In the genomic region with DNA sequence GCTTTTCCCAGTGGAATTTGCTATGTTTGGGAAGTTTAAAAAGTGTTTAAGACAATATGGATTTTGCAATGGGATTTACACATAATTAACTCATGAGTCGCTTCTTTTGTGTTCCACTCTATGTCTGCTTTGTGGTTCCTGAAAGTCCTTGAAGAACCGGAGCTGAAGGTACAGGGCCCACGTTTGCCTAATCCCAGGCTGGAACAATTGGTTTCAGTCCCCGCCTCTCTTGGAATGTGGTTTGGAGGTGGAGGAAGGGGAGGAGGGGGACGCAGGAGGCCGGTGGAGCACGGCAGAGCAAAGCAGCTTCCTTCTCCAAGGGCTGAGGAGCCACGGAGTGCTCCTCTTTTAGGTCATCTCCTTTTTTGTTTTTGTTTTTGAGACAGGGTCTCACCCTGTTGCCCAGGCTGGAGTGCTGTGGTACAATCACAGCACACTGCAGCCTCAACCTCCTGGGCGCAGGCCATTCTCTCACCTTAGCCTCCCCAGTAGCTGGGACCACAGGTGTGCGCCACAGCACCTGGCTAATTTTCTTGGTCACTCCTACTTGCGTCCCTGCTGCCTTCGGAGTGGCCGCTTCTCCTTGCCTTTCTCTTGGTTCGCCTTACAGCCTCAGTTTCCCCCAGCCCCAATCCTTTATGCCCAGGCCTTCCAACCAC, we compare ENCODE assay signal across 1 cellular context.
TF ChIP-seq lines count a peak whose summit lies in the region.

No MANE protein-coding gene starts in this region.

TF ChIP-seq in HepG2, 621 proteins besides CTCF, POLR2A, EP300 and RAD21 (continued from another document and continues in another):
- no peak for TF ChIP-seq RERE (CRISPR knock-in tag; IDR thresholded peaks at IDR 0.05; ENCODE audit: low read depth)
- TF ChIP-seq ERF (CRISPR knock-in tag; IDR thresholded peaks at IDR 0.05), result peak; percentile 47; the same call in 1 of the 2 replicates
- TF ChIP-seq, protein P1, sequence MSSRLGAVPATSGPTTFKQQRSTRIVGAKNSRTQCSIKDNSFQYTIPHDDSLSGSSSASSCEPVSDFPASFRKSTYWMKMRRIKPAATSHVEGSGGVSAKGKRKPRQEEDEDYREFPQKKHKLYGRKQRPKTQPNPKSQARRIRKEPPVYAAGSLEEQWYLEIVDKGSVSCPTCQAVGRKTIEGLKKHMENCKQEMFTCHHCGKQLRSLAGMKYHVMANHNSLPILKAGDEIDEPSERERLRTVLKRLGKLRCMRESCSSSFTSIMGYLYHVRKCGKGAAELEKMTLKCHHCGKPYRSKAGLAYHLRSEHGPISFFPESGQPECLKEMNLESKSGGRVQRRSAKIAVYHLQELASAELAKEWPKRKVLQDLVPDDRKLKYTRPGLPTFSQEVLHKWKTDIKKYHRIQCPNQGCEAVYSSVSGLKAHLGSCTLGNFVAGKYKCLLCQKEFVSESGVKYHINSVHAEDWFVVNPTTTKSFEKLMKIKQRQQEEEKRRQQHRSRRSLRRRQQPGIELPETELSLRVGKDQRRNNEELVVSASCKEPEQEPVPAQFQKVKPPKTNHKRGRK (CRISPR knock-in tag; IDR thresholded peaks at IDR 0.05), result peak; percentile 71; the same call in 1 of the 2 replicates
- peak; percentile 16; the same call in 1 of the 2 replicates for TF ChIP-seq ZNF253 (CRISPR knock-in tag; IDR thresholded peaks at IDR 0.05; ENCODE audit: borderline replicate concordance)
- peak; percentile 68; the same call in 1 of the 2 replicates for TF ChIP-seq CBX5 (CRISPR knock-in tag; IDR thresholded peaks at IDR 0.05; ENCODE audit: borderline replicate concordance)
- TF ChIP-seq SNAI1 (CRISPR knock-in tag; IDR thresholded peaks at IDR 0.05; ENCODE audit: borderline replicate concordance), result no peak
- peak; percentile 77 for TF ChIP-seq HMG20A (CRISPR knock-in tag; IDR thresholded peaks at IDR 0.05; ENCODE audit: borderline replicate concordance)
- TF ChIP-seq ARID4A (CRISPR knock-in tag; IDR thresholded peaks at IDR 0.05; ENCODE audit: borderline replicate concordance), result no peak
- TF ChIP-seq, protein P2, sequence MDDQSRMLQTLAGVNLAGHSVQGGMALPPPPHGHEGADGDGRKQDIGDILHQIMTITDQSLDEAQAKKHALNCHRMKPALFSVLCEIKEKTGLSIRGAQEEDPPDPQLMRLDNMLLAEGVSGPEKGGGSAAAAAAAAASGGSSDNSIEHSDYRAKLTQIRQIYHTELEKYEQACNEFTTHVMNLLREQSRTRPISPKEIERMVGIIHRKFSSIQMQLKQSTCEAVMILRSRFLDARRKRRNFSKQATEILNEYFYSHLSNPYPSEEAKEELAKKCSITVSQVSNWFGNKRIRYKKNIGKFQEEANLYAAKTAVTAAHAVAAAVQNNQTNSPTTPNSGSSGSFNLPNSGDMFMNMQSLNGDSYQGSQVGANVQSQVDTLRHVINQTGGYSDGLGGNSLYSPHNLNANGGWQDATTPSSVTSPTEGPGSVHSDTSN (CRISPR knock-in tag; IDR thresholded peaks at IDR 0.05; ENCODE audit: borderline replicate concordance), result no peak
- TF ChIP-seq EHMT2 (IDR thresholded peaks at IDR 0.05; ENCODE audit: borderline replicate concordance, low read depth, low read length), result no peak
- no peak for TF ChIP-seq IKZF5 (CRISPR knock-in tag; IDR thresholded peaks at IDR 0.05)
- no peak for TF ChIP-seq SP2 (CRISPR knock-in tag; IDR thresholded peaks at IDR 0.05)
- peak; percentile 50 for TF ChIP-seq RBFOX2 (IDR thresholded peaks at IDR 0.05; ENCODE audit: low read depth, low read length)
- peak; percentile 40; the same call in 1 of the 2 replicates for TF ChIP-seq THAP11 (CRISPR knock-in tag; IDR thresholded peaks at IDR 0.05)
- no peak for TF ChIP-seq LCORL (IDR thresholded peaks at IDR 0.05)
- 0 out of 2 replicates have a peak, but pooled peaks have one; percentile 34 for TF ChIP-seq LCORL (CRISPR knock-in tag; IDR thresholded peaks at IDR 0.05)
- TF ChIP-seq, protein P3, sequence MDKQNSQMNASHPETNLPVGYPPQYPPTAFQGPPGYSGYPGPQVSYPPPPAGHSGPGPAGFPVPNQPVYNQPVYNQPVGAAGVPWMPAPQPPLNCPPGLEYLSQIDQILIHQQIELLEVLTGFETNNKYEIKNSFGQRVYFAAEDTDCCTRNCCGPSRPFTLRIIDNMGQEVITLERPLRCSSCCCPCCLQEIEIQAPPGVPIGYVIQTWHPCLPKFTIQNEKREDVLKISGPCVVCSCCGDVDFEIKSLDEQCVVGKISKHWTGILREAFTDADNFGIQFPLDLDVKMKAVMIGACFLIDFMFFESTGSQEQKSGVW (CRISPR knock-in tag; IDR thresholded peaks at IDR 0.05; ENCODE audit: borderline replicate concordance), result no peak
- TF ChIP-seq, protein P4, sequence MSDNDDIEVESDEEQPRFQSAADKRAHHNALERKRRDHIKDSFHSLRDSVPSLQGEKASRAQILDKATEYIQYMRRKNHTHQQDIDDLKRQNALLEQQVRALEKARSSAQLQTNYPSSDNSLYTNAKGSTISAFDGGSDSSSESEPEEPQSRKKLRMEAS (IDR thresholded peaks at IDR 0.05), result peak; percentile 40; the same call in 1 of the 2 replicates
- TF ChIP-seq, protein P5, sequence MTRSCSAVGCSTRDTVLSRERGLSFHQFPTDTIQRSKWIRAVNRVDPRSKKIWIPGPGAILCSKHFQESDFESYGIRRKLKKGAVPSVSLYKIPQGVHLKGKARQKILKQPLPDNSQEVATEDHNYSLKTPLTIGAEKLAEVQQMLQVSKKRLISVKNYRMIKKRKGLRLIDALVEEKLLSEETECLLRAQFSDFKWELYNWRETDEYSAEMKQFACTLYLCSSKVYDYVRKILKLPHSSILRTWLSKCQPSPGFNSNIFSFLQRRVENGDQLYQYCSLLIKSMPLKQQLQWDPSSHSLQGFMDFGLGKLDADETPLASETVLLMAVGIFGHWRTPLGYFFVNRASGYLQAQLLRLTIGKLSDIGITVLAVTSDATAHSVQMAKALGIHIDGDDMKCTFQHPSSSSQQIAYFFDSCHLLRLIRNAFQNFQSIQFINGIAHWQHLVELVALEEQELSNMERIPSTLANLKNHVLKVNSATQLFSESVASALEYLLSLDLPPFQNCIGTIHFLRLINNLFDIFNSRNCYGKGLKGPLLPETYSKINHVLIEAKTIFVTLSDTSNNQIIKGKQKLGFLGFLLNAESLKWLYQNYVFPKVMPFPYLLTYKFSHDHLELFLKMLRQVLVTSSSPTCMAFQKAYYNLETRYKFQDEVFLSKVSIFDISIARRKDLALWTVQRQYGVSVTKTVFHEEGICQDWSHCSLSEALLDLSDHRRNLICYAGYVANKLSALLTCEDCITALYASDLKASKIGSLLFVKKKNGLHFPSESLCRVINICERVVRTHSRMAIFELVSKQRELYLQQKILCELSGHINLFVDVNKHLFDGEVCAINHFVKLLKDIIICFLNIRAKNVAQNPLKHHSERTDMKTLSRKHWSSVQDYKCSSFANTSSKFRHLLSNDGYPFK (CRISPR knock-in tag; IDR thresholded peaks at IDR 0.05; ENCODE audit: borderline replicate concordance), result peak; percentile 24; the same call in 1 of the 2 replicates
- peak; percentile 97 for TF ChIP-seq TEAD3 (CRISPR knock-in tag; optimal IDR thresholded peaks at IDR 0.05; ENCODE audit: borderline replicate concordance)
- peak; percentile 87 for TF ChIP-seq NCOA2 (CRISPR knock-in tag; IDR thresholded peaks at IDR 0.05)
- no peak for TF ChIP-seq MATR3 (CRISPR knock-in tag; IDR thresholded peaks at IDR 0.05)
- TF ChIP-seq HDAC2 (CRISPR knock-in tag; IDR thresholded peaks at IDR 0.05), result peak; percentile 79
- peak; percentile 65; the same call in 1 of the 2 replicates for TF ChIP-seq CREM (IDR thresholded peaks at IDR 0.05)
- TF ChIP-seq CREM (CRISPR knock-in tag; IDR thresholded peaks at IDR 0.05), result no peak
- TF ChIP-seq SP5 (CRISPR knock-in tag; IDR thresholded peaks at IDR 0.05; ENCODE audit: borderline replicate concordance, low read depth), result peak; percentile 70
- TF ChIP-seq, protein P6, sequence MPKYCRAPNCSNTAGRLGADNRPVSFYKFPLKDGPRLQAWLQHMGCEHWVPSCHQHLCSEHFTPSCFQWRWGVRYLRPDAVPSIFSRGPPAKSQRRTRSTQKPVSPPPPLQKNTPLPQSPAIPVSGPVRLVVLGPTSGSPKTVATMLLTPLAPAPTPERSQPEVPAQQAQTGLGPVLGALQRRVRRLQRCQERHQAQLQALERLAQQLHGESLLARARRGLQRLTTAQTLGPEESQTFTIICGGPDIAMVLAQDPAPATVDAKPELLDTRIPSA (CRISPR knock-in tag; IDR thresholded peaks at IDR 0.05; ENCODE audit: borderline replicate concordance), result no peak
- TF ChIP-seq BRD4 (CRISPR knock-in tag; IDR thresholded peaks at IDR 0.05), result peak; percentile 55; the same call in 1 of the 2 replicates
- no peak for TF ChIP-seq ZZZ3 (CRISPR knock-in tag; IDR thresholded peaks at IDR 0.05; ENCODE audit: borderline replicate concordance)
- TF ChIP-seq ZNF460 (CRISPR knock-in tag; IDR thresholded peaks at IDR 0.05; ENCODE audit: borderline replicate concordance), result peak; percentile 48; the same call in 1 of the 2 replicates
- TF ChIP-seq MED8 (CRISPR knock-in tag; IDR thresholded peaks at IDR 0.05; ENCODE audit: insufficient replicate concordance), result peak; percentile 51
- peak; percentile 29; the same call in 1 of the 2 replicates for TF ChIP-seq MEIS2 (CRISPR knock-in tag; IDR thresholded peaks at IDR 0.05)
- no peak for TF ChIP-seq CC2D1A (CRISPR knock-in tag; IDR thresholded peaks at IDR 0.05)
- TF ChIP-seq, protein P7, sequence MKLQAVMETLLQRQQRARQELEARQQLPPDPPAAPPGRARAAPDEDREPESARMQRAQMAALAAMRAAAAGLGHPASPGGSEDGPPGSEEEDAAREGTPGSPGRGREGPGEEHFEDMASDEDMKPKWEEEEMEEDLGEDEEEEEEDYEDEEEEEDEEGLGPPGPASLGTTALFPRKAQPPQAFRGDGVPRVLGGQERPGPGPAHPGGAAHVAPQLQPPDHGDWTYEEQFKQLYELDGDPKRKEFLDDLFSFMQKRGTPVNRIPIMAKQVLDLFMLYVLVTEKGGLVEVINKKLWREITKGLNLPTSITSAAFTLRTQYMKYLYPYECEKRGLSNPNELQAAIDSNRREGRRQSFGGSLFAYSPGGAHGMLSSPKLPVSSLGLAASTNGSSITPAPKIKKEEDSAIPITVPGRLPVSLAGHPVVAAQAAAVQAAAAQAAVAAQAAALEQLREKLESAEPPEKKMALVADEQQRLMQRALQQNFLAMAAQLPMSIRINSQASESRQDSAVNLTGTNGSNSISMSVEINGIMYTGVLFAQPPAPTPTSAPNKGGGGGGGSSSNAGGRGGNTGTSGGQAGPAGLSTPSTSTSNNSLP (IDR thresholded peaks at IDR 0.05; ENCODE audit: low read depth, low read length), result no peak
